In the genomic region with DNA sequence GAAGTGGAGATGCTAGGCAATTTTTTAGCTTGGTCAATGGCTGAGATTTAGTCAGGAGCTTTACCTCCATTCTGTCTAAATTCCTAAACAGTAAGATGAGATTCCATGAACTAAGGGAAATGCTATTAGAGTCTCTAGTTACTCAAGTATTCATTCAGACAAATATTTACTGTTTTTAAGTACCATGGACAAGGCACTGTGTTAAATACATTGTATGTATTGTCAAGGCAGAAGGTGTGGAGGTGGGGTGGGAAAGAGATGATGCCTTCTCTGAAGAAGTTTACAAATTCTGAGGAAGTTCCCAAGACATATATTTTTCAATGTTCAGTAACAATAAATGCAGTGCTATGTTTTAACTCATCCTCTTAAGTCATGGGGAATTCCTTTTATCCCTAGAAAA, we compare ENCODE assay signal across 23 cellular contexts.
"Had no signal": no experiment of that assay in that cellular context is flagged by ENCODE, and none has a peak within 500 bp of the region (broad histone marks: within the 10 kb centered on the region; RNA-seq: fewer than 3 reads in every experiment).

No MANE protein-coding gene starts in this region.

- FAIRE-seq: astrocyte, bronchial epithelial cell had no signal

- ATAC-seq: activated CD4-positive, alpha-beta T cell treated with anti-CD3 and anti-CD28 coated beads for 36 hours; activated T-helper 17 cell treated with anti-CD3 and anti-CD28 coated beads, Interleukin-2, amount 50 U/mL, for 72 hours; left ventricle myocardium superior; mucosa of descending colon; T-helper 17 cell had no signal

- H3K4me1 ChIP-seq: vagina had no signal

- H3K27ac ChIP-seq: thoracic aorta, vagina had no signal

- H3K27me3 ChIP-seq: vagina had no signal

- DNase-seq: activated B cell treated with CpG ODN at 0.5 μM for 24 hours; activated CD4-positive, alpha-beta T cell treated with anti-CD3 and anti-CD28 coated beads for 36 hours; activated CD4-positive, alpha-beta T cell treated with anti-CD3 and anti-CD28 coated beads, Interleukin-2, amount 50 U/mL, for 4 hours; activated CD8-positive, alpha-beta memory T cell treated with anti-CD3 and anti-CD28 coated beads for 24 hours; activated CD8-positive, alpha-beta memory T cell treated with anti-CD3 and anti-CD28 coated beads, Interleukin-2, amount 50 U/mL, for 4 hours; activated T-cell treated with anti-CD3 and anti-CD28 coated beads, Interleukin-2, amount 50 U/mL, for 24 hours; cerebellar nuclear complex; cortex of kidney; foreskin fibroblast; kidney glomerular epithelial cell; left ventricle myocardium superior; mucosa of descending colon; naive B cell; occipital lobe; retina; stimulated activated CD4-positive, alpha-beta T cell treated with anti-CD3 and anti-CD28 coated beads, Interleukin-4, amount 100 ng/mL, for 24 hours; stimulated activated naive CD4-positive, alpha-beta T cell treated with Interleukin-2 at 50 U/mL for 16 hours; T-helper 17 cell had no signal

- H3K36me3 ChIP-seq: thoracic aorta, vagina had no signal

- H3K9me3 ChIP-seq: mucosa of descending colon, thoracic aorta, vagina had no signal

- H3K4me3 ChIP-seq: mucosa of descending colon, thoracic aorta, vagina had no signal
